21 cellular contexts compared by ENCODE assay signal in genomic region chrX:13805241-13805640, GRCh38. TPM values are rescaled to one million over a fixed set of nuclear protein-coding genes. Genes with fewer than 3 reads are reported as not detected.
"Had no signal": no experiment of that assay in that cellular context is flagged by ENCODE, and none has a peak within 500 bp of the region (broad histone marks: within the 10 kb centered on the region; RNA-seq: fewer than 3 reads in every experiment).

No MANE protein-coding gene starts in this region.

- DNase-seq: activated CD4-positive, alpha-beta T cell treated with anti-CD3 and anti-CD28 coated beads, Interleukin-2, amount 50 U/mL, for 4 hours; activated gamma-delta T cell; activated T-cell treated with anti-CD3 and anti-CD28 coated beads, Interleukin-2, amount 50 U/mL, for 72 hours; adrenal gland; dermis blood vessel endothelial cell; effector memory CD8-positive, alpha-beta T cell; foreskin fibroblast; nephron progenitor cell; nucleus accumbens; posterior cingulate gyrus; stimulated activated CD4-positive, alpha-beta T cell treated with anti-CD3 and anti-CD28 coated beads, Interleukin-12 subunit alpha, Interleukin-12 subunit beta, amount 100 ng/mL, for 4 hours; stimulated activated CD4-positive, alpha-beta T cell treated with anti-CD3 and anti-CD28 coated beads, Interleukin-1b, Interleukin-23, amount 100 ng/mL, for 48 hours; stimulated activated CD8-positive, alpha-beta memory T cell treated with anti-CD3 and anti-CD28 coated beads, Interleukin-4, amount 100 ng/mL, for 48 hours; stimulated activated naive CD4-positive, alpha-beta T cell; T-helper 2 cell; uterus had no signal

- H3K9me3 ChIP-seq: adrenal gland, uterus had no signal

- H3K27ac ChIP-seq: adrenal gland, uterus had no signal

- H3K27me3 ChIP-seq: uterus had no signal

- FAIRE-seq: bronchial epithelial cell, keratinocyte had no signal

- ATAC-seq: activated naive CD4-positive, alpha-beta T cell treated with anti-CD3 and anti-CD28 coated beads, Interleukin-2, amount 50 U/mL, for 72 hours; activated T-cell treated with anti-CD3 and anti-CD28 coated beads, Interleukin-2, amount 50 U/mL, for 72 hours; effector memory CD8-positive, alpha-beta T cell had no signal

- H3K4me1 ChIP-seq: adrenal gland, uterus had no signal

- H3K36me3 ChIP-seq: adrenal gland, uterus had no signal

- H3K4me3 ChIP-seq: adrenal gland, uterus had no signal

RNA-seq across cellular contexts. Expression of gene GPM6B, which starts 11.7 kb away (rescaled TPM):
- total RNA-seq: activated CD8-positive, alpha-beta memory T cell treated with anti-CD3 and anti-CD28 coated beads for 36 hours; activated naive CD4-positive, alpha-beta T cell treated with anti-CD3 and anti-CD28 coated beads, Interleukin-2, amount 50 U/mL, for 72 hours; activated T-cell treated with anti-CD3 and anti-CD28 coated beads, Interleukin-2, amount 50 U/mL, for 72 hours; lung microvascular endothelial cell had no signal
